In the genomic region with DNA sequence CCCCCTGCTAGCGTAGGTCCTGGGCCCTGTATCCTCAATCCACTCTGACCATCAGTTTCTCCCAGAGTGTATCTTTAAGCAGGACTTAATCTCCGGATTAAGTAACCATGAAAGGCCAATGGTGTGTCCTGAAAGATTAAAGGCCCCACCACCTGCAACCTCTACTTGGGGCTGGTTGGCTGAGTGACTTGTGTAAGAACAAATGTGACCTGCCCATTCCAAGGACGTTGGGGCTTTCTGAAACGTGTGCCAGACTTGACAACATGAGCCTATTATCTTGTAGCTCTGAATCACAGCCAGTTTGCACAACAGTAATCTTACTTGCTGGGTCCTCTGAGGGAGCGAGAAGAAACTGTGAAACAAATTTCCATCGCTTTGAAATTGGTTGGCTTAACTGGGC, we compare ENCODE assay signal across 21 cellular contexts. TPM values are rescaled to one million over a fixed set of nuclear protein-coding genes. Genes with fewer than 3 reads are reported as not detected.
DNase-seq lines count a peak whose midpoint lies in the region; ATAC-seq and TF ChIP-seq lines count a peak whose summit lies in the region.
"Had no signal": no experiment of that assay in that cellular context is flagged by ENCODE, and none has a peak within 500 bp of the region (broad histone marks: within the 10 kb centered on the region; RNA-seq: fewer than 3 reads in every experiment).

No MANE protein-coding gene starts in this region.

- H2AFZ ChIP-seq in hepatocyte = no peak overlapping the region

- no peak overlapping the region for H3K27ac ChIP-seq in adrenal gland
- H3K27ac ChIP-seq in hepatocyte = no peak overlapping the region
- no peak overlapping the region for H3K27ac ChIP-seq in testis
- no peak overlapping the region for H3K27ac ChIP-seq in thyroid gland
- H3K27ac ChIP-seq: 22Rv1, HL-60, SK-N-MC had no signal

- no peak for ATAC-seq in activated T-cell treated with anti-CD3 and anti-CD28 coated beads, Interleukin-2, amount 50 U/mL, for 4 hours
- no peak for ATAC-seq in GM18861 (IDR thresholded peaks at IDR 0.05; ENCODE audit: unreplicated experiment)

- intact Hi-C loops in adrenal gland (cut with DNase I) (no loop called here), testis (cut with DNase I; ENCODE audit: low total_unique reads) (no loop called here), thyroid gland (cut with DNase I) (no loop called here)

- H3K4me3 Mint-ChIP-seq in activated T-cell treated with anti-CD3 and anti-CD28 coated beads, Interleukin-2, amount 50 U/mL, for 4 hours = no peak overlapping the region
- H3K4me3 Mint-ChIP-seq: CD14-positive monocyte; CD8-positive, alpha-beta memory T cell had no signal

- no peaks in the 10 kb centered on the region for H3K36me3 Mint-ChIP-seq in activated T-cell treated with anti-CD3 and anti-CD28 coated beads, Interleukin-2, amount 50 U/mL, for 4 hours (ENCODE audit: insufficient read depth)
- H3K36me3 Mint-ChIP-seq: CD14-positive monocyte; CD8-positive, alpha-beta memory T cell had no signal

- no peaks in the 10 kb centered on the region for H3K9me2 ChIP-seq in hepatocyte (replicated peaks; ENCODE audit: insufficient read depth)

- H3K27me3 ChIP-seq in adrenal gland (no peaks in the 10 kb centered on the region), hepatocyte (no peaks in the 10 kb centered on the region), testis (no peaks in the 10 kb centered on the region), thyroid gland (no peaks in the 10 kb centered on the region)
- H3K27me3 ChIP-seq: BE2C had no signal

- peaks cover 15% of the 10 kb centered on the region for H3K27me3 Mint-ChIP-seq in activated T-cell treated with anti-CD3 and anti-CD28 coated beads, Interleukin-2, amount 50 U/mL, for 4 hours (ENCODE audit: low read depth)

- no peaks in the 10 kb centered on the region for H3K9me3 ChIP-seq in adrenal gland (replicated peaks in 1 of 3)
- H3K9me3 ChIP-seq in hepatocyte (ENCODE audit: low read depth) = no peaks in the 10 kb centered on the region
- no peaks in the 10 kb centered on the region for H3K9me3 ChIP-seq in testis
- H3K9me3 ChIP-seq in thyroid gland = no peaks in the 10 kb centered on the region
- H3K9me3 ChIP-seq: BE2C had no signal

- DNase-seq in NCI-H524 (lab: John Stamatoyannopoulos, UW) (peak; percentile 81 to 93), NCI-H524 treated with DMSO at 0.1 percent for 48 hours (lab: John Stamatoyannopoulos, UW) (no peak), adrenal gland (peak in 6 of 7 donors; percentile 63 to 82 (median 74)), hepatocyte (ENCODE audit: low spot score) (peak; percentile 44), testis (peak; percentile 38), thyroid gland (no peak)
- no peak for DNase-seq in activated T-cell treated with anti-CD3 and anti-CD28 coated beads, Interleukin-2, amount 50 U/mL, for 4 hours
- DNase-seq: BE2C; CD8-positive, alpha-beta memory T cell; DMS153; DND-41; KG1; MM.1S; NCI-H2029; NCI-H446 treated with DMSO at 0.1 percent for 48 hours; SIG-M5 had no signal

- peaks cover 9% of the 10 kb centered on the region for H3K4me1 Mint-ChIP-seq in activated T-cell treated with anti-CD3 and anti-CD28 coated beads, Interleukin-2, amount 50 U/mL, for 4 hours (ENCODE audit: low read depth)

- no peak for TF ChIP-seq CTCF in adrenal gland (IDR thresholded peaks at IDR 0.05)
- no peak for TF ChIP-seq CTCF in hepatocyte (IDR thresholded peaks at IDR 0.05; ENCODE audit: poor library complexity)
- TF ChIP-seq CTCF in testis (IDR thresholded peaks at IDR 0.05) = no peak
- no peak for TF ChIP-seq CTCF in thyroid gland (IDR thresholded peaks at IDR 0.05)

- WGBS in adrenal gland, 4 donors = 59 to 64% (median 63%) methylated on average over 6 of the region's 6 CpGs
- WGBS in hepatocyte (ENCODE audit: low lambda C conversion rate, missing lambda C conversion rate) = 55% methylated on average over 6 of the region's 6 CpGs
- WGBS in testis, 2 donors = 62 to 70% methylated on average over 6 of the region's 6 CpGs
- WGBS in thyroid gland, 2 donors = 76 to 78% methylated on average over 6 of the region's 6 CpGs

- H3K9me3 Mint-ChIP-seq in activated T-cell treated with anti-CD3 and anti-CD28 coated beads, Interleukin-2, amount 50 U/mL, for 4 hours = no peaks in the 10 kb centered on the region
- H3K9me3 Mint-ChIP-seq: CD14-positive monocyte had no signal

- no peaks in the 10 kb centered on the region for H4K20me1 ChIP-seq in hepatocyte (ENCODE audit: insufficient read depth, poor library complexity, severe bottlenecking)

- no peak overlapping the region for H3K4me3 ChIP-seq in adrenal gland
- no peak overlapping the region for H3K4me3 ChIP-seq in hepatocyte
- H3K4me3 ChIP-seq in testis = no peak overlapping the region
- no peak overlapping the region for H3K4me3 ChIP-seq in thyroid gland (replicated peaks in 1 of 3)
- H3K4me3 ChIP-seq: SK-N-MC had no signal

- no peak overlapping the region for H3K4me2 ChIP-seq in hepatocyte

- H3K4me1 ChIP-seq in adrenal gland (replicated peaks in 1 of 2) (peaks cover 0 to 7% of the 10 kb centered on the region in 2 donors), hepatocyte (ENCODE audit: insufficient read depth) (peaks cover 6% of the 10 kb centered on the region), testis (peaks cover 4% of the 10 kb centered on the region), thyroid gland (peaks cover 0 to 4% of the 10 kb centered on the region in 2 donors)
- H3K4me1 ChIP-seq: BE2C had no signal

- H3K36me3 ChIP-seq in adrenal gland (replicated peaks in 1 of 2) = no peaks in the 10 kb centered on the region
- H3K36me3 ChIP-seq in hepatocyte (replicated peaks; ENCODE audit: insufficient read depth, low read depth) = no peaks in the 10 kb centered on the region
- H3K36me3 ChIP-seq in testis (ENCODE audit: low read depth, missing control alignments) = no peaks in the 10 kb centered on the region
- no peaks in the 10 kb centered on the region for H3K36me3 ChIP-seq in thyroid gland
- H3K36me3 ChIP-seq: BE2C had no signal

- peaks cover 15% of the 10 kb centered on the region for H3K79me2 ChIP-seq in hepatocyte

- no peak for TF ChIP-seq POLR2A in adrenal gland (IDR thresholded peaks at IDR 0.05)
- no peak for TF ChIP-seq POLR2A in testis (IDR thresholded peaks at IDR 0.05)
- no peak for TF ChIP-seq POLR2A in thyroid gland (IDR thresholded peaks at IDR 0.05)

RNA-seq across cellular contexts. Expression of a gene that starts 3.1 kb away (rescaled TPM):
- total RNA-seq in adrenal gland (10 to 100 TPM in 1 of 8 donors, 1 to 10 TPM in 7; 3.2 to 11.4 (median 5.3) TPM), hepatocyte (24.7 and 34.4 TPM in 2 replicates), testis (10 to 100 TPM; 13.8 to 15.7 TPM), thyroid gland (10 to 100 TPM; 11.5 to 27.9 (median 21.4) TPM)
- polyA plus RNA-seq in adrenal gland (1 to 10 TPM; 2.5 to 3.3 (median 2.5) TPM), hepatocyte (14.0 and 15.6 TPM in 2 replicates), testis (ENCODE audit: insufficient read depth, low read depth, low replicate concordance) (2.9 TPM)
- 1 to 10 TPM in 2 of 3 donors, under 1 TPM in 1; 0.82 to 1.0 (median 1.0) TPM for total RNA-seq in activated T-cell treated with anti-CD3 and anti-CD28 coated beads, Interleukin-2, amount 50 U/mL, for 4 hours

RNA-seq across cellular contexts. Expression of a gene that starts 34.5 kb away (rescaled TPM):
- total RNA-seq in adrenal gland = not detected
- not detected for polyA plus RNA-seq in adrenal gland
- total RNA-seq in hepatocyte = not detected in 2 replicates
- 0.39 TPM in 1 of 2 replicates, not detected in the other for polyA plus RNA-seq in hepatocyte
- under 1 TPM in 1 of 2 donors, not detected in 1; 0.31 TPM for total RNA-seq in testis
- 0.99 TPM for polyA plus RNA-seq in testis (ENCODE audit: insufficient read depth, low read depth, low replicate concordance)
- under 1 TPM in 1 of 4 donors, not detected in 3; 0.13 TPM for total RNA-seq in thyroid gland
- total RNA-seq in activated T-cell treated with anti-CD3 and anti-CD28 coated beads, Interleukin-2, amount 50 U/mL, for 4 hours = not detected
- total RNA-seq: CD8-positive, alpha-beta memory T cell had no signal
- polyA plus RNA-seq: CD14-positive monocyte; CD8-positive, alpha-beta memory T cell had no signal

Comparison
In these comparisons a context has a peak if more than half of its experiments do, and no peak if none do; other contexts are left out.
1. DNase-seq: peak in NCI-H524 (2 of 2), adrenal gland (6 of 7), hepatocyte (single experiment) and testis (single experiment); none in NCI-H524 treated with DMSO at 0.1 percent for 48 hours (single experiment), thyroid gland (0 of 2) and activated T-cell treated with anti-CD3 and anti-CD28 coated beads, Interleukin-2, amount 50 U/mL, for 4 hours (single experiment).